Comparison of ENCODE assay signal across 1 cellular context in the genomic region with DNA sequence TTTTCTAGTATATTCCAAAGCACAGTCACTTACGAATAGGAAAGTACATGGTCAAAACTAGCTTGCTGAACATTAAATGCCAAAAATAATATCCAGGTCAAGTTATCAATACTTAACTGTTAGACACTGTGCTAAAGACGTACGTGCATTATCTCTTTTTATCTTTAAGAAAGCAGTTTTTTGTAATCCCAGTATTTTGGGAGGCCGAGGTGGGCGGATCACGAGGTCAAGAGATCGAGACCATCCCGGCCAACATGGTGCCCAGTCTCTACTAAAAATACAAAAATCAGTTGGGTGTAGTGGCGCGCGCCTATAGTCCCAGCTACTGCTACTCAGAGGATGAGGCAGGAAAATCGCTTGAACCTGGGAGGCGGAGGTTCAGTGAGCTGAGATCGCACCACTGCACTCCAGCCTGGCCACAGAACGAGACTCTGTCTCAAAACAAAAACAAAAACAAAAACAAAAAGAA.
TF ChIP-seq lines count a peak whose summit lies in the region.

No MANE protein-coding gene starts in this region.

TF ChIP-seq in endothelial cell of umbilical vein, 7 proteins besides CTCF, POLR2A, EP300 and RAD21:
- TF ChIP-seq FOS (IDR thresholded peaks at IDR 0.05; ENCODE audit: borderline replicate concordance, insufficient read depth, low read length) (no peak), JUN (IDR thresholded peaks at IDR 0.05; ENCODE audit: borderline replicate concordance, insufficient read depth, insufficient read length, low read depth) (no peak), EZH2 (IDR thresholded peaks at IDR 0.05; ENCODE audit: borderline replicate concordance, low read depth, low read length, severe bottlenecking) (no peak), MYC (IDR thresholded peaks at IDR 0.05; ENCODE audit: low read depth, low read length) (no peak), POLR2AphosphoS5 (IDR thresholded peaks at IDR 0.05; ENCODE audit: insufficient read depth, low read depth, low read length) (no peak), GATA2 (IDR thresholded peaks at IDR 0.05; ENCODE audit: insufficient read depth, insufficient read length, low read depth, low read length) (no peak)
- TF ChIP-seq, protein P1, sequence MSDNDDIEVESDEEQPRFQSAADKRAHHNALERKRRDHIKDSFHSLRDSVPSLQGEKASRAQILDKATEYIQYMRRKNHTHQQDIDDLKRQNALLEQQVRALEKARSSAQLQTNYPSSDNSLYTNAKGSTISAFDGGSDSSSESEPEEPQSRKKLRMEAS (IDR thresholded peaks at IDR 0.05; ENCODE audit: insufficient read depth, insufficient read length) = no peak
